8 cellular contexts compared by ENCODE assay signal in genomic region chr7:33108931-33109757, GRCh38. TPM values are rescaled to one million over a fixed set of nuclear protein-coding genes. Genes with fewer than 3 reads are reported as not detected.
A peak's percentile ranks its signal among the peaks of the same experiment; 100 is the strongest.
DNase-seq lines count a peak whose midpoint lies in the region; TF ChIP-seq lines count a peak whose summit lies in the region.

RP9 (minus strand) TSS chr7:33109404; CDS start chr7:33109372, 32 bp downstream.

- H3K36me3 ChIP-seq in parathyroid adenoma (ENCODE audit: control insufficient read depth, insufficient read depth, low read length): no peaks in the 10 kb centered on the region
- H3K36me3 ChIP-seq in tibial artery: no peaks in the 10 kb centered on the region

- H3K4me3 ChIP-seq in parathyroid adenoma (ENCODE audit: low read depth, low read length): peak within 1 kb of the TSS; percentile 72
- peak within 1 kb of the TSS; percentile 91 to 99 for H3K4me3 ChIP-seq in tibial artery

- intact Hi-C loops in head of caudate nucleus (cut with DNase I): loop anchor here (5.0 kb wide), 1 partner anchor 42 kb away; no protein-coding TSS in a partner anchor
- intact Hi-C loops in tibial artery (cut with DNase I; ENCODE audit: low total_unique reads): loop anchor here (5.0 kb wide), 1 partner anchor 42 kb away; no protein-coding TSS in a partner anchor

- peak within 1 kb of the TSS; percentile 95 for H2AFZ ChIP-seq in parathyroid adenoma

- DNase-seq in GF-D8 (lab: John Stamatoyannopoulos, UW) (peak; percentile 43), H4 (ENCODE audit: low spot score) (peak; percentile 64), LoVo (ENCODE audit: low spot score) (peak; percentile 87), SK-N-DZ (ENCODE audit: low spot score) (peak; percentile 86), head of caudate nucleus (peak; percentile 11 to 87 (median 74)), tibial artery (peak; percentile 48 to 76)
- DNase-seq in activated naive CD4-positive, alpha-beta T cell treated with Interleukin-2 at 50 U/mL for 16 hours: peak; percentile 82

- peak; percentile 61 for TF ChIP-seq CTCF in parathyroid adenoma (IDR thresholded peaks at IDR 0.05)
- peak; percentile 53 to 69 for TF ChIP-seq CTCF in tibial artery (IDR thresholded peaks at IDR 0.05)

- H3K9me3 ChIP-seq in parathyroid adenoma (ENCODE audit: control insufficient read depth, low read length) (no peaks in the 10 kb centered on the region), tibial artery (no peaks in the 10 kb centered on the region)

- H3K27me3 ChIP-seq in parathyroid adenoma (ENCODE audit: control insufficient read depth, insufficient read depth, low read length) (no peaks in the 10 kb centered on the region), tibial artery (no peaks in the 10 kb centered on the region)

- peak within 1 kb of the TSS; percentile 81 for H3K4me2 ChIP-seq in parathyroid adenoma (ENCODE audit: low read length)

- peak within 1 kb of the TSS; percentile 77 for H3K9ac ChIP-seq in parathyroid adenoma

- H3K4me1 ChIP-seq in parathyroid adenoma (peaks cover 5% of the 10 kb centered on the region), tibial artery (peaks cover 0 to 37% (median 28%) of the 10 kb centered on the region in 4 donors)

- peaks cover 35% of the 10 kb centered on the region for H3K79me2 ChIP-seq in parathyroid adenoma

- peak within 1 kb of the TSS; percentile 62 for H3K27ac ChIP-seq in parathyroid adenoma
- H3K27ac ChIP-seq in tibial artery: peak within 1 kb of the TSS; percentile 83 to 87

RNA-seq across cellular contexts. Expression of gene RP9, which starts in this region (rescaled TPM):
- 15.8 and 24.9 TPM in 2 replicates for total RNA-seq in H4 (2014; rRNA removed; shearing (Covaris generic))
- polyA plus RNA-seq in SK-N-DZ (2014; cell fraction: cytosol; rRNA removed): 27.9 and 31.2 TPM in 2 replicates
- 22.9 and 33.2 TPM in 2 replicates for polyA plus RNA-seq in SK-N-DZ (2014; cell fraction: nucleus; rRNA removed)

Comparison
In these comparisons a context has a peak if more than half of its experiments do, and no peak if none do; other contexts are left out.
1. Peak in every context shown above with its lines: DNase-seq, H3K4me3 ChIP-seq and H3K27ac ChIP-seq.